ENCODE assay signal across 8 cellular contexts in genomic region chr1:212698467-212699103, GRCh38. TPM values are rescaled to one million over a fixed set of nuclear protein-coding genes. Genes with fewer than 3 reads are reported as not detected.
DNase-seq lines count a peak whose midpoint lies in the region; ATAC-seq and TF ChIP-seq lines count a peak whose summit lies in the region.

No MANE protein-coding gene starts in this region.

- H3K4me1 ChIP-seq in OCI-LY3 (ENCODE audit: low read length) (peaks cover 29% of the 10 kb centered on the region), hepatocyte (ENCODE audit: insufficient read depth) (peaks cover 27% of the 10 kb centered on the region), tibial nerve (peaks cover 0 to 28% (median 10%) of the 10 kb centered on the region in 4 donors)

- TF ChIP-seq POLR2A in tibial nerve (IDR thresholded peaks at IDR 0.05), result no peak

- H2AFZ ChIP-seq in OCI-LY3 (ENCODE audit: low read depth, low read length) (peak overlapping the region; percentile 65; the same call in 1 of the 2 replicates), hepatocyte (peak overlapping the region; percentile 37)

- H3K4me3 Mint-ChIP-seq in stimulated activated naive CD8-positive, alpha-beta T cell treated with anti-CD3 and anti-CD28 coated beads, Interleukin-15, Interleukin-2, amounts not matched to agents 100 ng/mL and 50 ng/mL, for 24 hours, result peak overlapping the region; percentile 85

- POLR2A ChIA-PET in HEK293T (lab: Yijun Ruan, JAX), result no interaction called here

- H3K27me3 Mint-ChIP-seq in stimulated activated naive CD8-positive, alpha-beta T cell treated with anti-CD3 and anti-CD28 coated beads, Interleukin-15, Interleukin-2, amounts not matched to agents 100 ng/mL and 50 ng/mL, for 24 hours, result peaks cover 4% of the 10 kb centered on the region

- 40% methylated on average over 12 of the region's 12 CpGs for WGBS in hepatocyte (ENCODE audit: low lambda C conversion rate, missing lambda C conversion rate)
- WGBS in tibial nerve, 2 donors, result 34 to 47% methylated on average over 10 to 12 of the region's 12 CpGs

- H3K27ac ChIP-seq in OCI-LY3 (ENCODE audit: low read length), result peak overlapping the region; percentile 2; the same call in 1 of the 2 replicates
- no peak overlapping the region for H3K27ac ChIP-seq in hepatocyte
- peak overlapping the region in 1 of 4 donors; percentile 82 for H3K27ac ChIP-seq in tibial nerve

- H3K36me3 ChIP-seq in OCI-LY3 (replicated peaks; ENCODE audit: low read depth, low read length), result peaks cover 12% of the 10 kb centered on the region
- H3K36me3 ChIP-seq in hepatocyte (replicated peaks; ENCODE audit: insufficient read depth, low read depth), result no peaks in the 10 kb centered on the region
- no peaks in the 10 kb centered on the region for H3K36me3 ChIP-seq in tibial nerve

- H3K4me1 Mint-ChIP-seq in stimulated activated naive CD8-positive, alpha-beta T cell treated with anti-CD3 and anti-CD28 coated beads, Interleukin-15, Interleukin-2, amounts not matched to agents 100 ng/mL and 50 ng/mL, for 24 hours (ENCODE audit: low read depth), result peaks cover 62% of the 10 kb centered on the region

- TF ChIP-seq EP300 in tibial nerve (IDR thresholded peaks at IDR 0.05), result no peak

- peaks cover 39% of the 10 kb centered on the region for H3K36me3 Mint-ChIP-seq in stimulated activated naive CD8-positive, alpha-beta T cell treated with anti-CD3 and anti-CD28 coated beads, Interleukin-15, Interleukin-2, amounts not matched to agents 100 ng/mL and 50 ng/mL, for 24 hours (ENCODE audit: low read depth)

- CTCF ChIA-PET in HEK293T (lab: Yijun Ruan, JAX), result interaction anchor here (0.6 kb wide), 1 partner anchor 243 kb away, joined by 3 read pairs; no protein-coding TSS in a partner anchor

- peak overlapping the region; percentile 81 for H3K27ac Mint-ChIP-seq in stimulated activated naive CD8-positive, alpha-beta T cell treated with anti-CD3 and anti-CD28 coated beads, Interleukin-15, Interleukin-2, amounts not matched to agents 100 ng/mL and 50 ng/mL, for 24 hours

- H3K9ac ChIP-seq in OCI-LY3 (ENCODE audit: low read length), result peak overlapping the region; percentile 73

- TF ChIP-seq CTCF in OCI-LY3 (IDR thresholded peaks at IDR 0.05; ENCODE audit: low read depth, low read length) (no peak), hepatocyte (IDR thresholded peaks at IDR 0.05; ENCODE audit: poor library complexity) (no peak), tibial nerve (IDR thresholded peaks at IDR 0.05) (no peak)

- H3K9me3 ChIP-seq in OCI-LY3 (ENCODE audit: insufficient read depth, low read length) (no peaks in the 10 kb centered on the region), hepatocyte (ENCODE audit: low read depth) (no peaks in the 10 kb centered on the region), tibial nerve (no peaks in the 10 kb centered on the region)

- H3K79me2 ChIP-seq in OCI-LY3 (ENCODE audit: low read length) (peaks cover 20% of the 10 kb centered on the region), hepatocyte (no peaks in the 10 kb centered on the region)

- DNase-seq in stimulated activated naive CD8-positive, alpha-beta T cell treated with anti-CD3 and anti-CD28 coated beads, Interleukin-15, Interleukin-2, amounts not matched to agents 100 U/mL and 50 U/mL, for 24 hours, result no peak
- DNase-seq in hepatocyte (ENCODE audit: low spot score) (no peak), tibial nerve (ENCODE audit: low spot score in 2 of 2) (no peak), cerebellar nuclear complex (lab: John Stamatoyannopoulos, UW) (no peak), NCI-H187 (lab: John Stamatoyannopoulos, UW) (no peak), HEK293T (ENCODE audit: extremely low spot score) (no peak)

- H3K27me3 ChIP-seq in OCI-LY3 (ENCODE audit: low read depth, low read length) (peaks cover 15% of the 10 kb centered on the region), hepatocyte (peaks cover 39% of the 10 kb centered on the region), tibial nerve (no peaks in the 10 kb centered on the region)

- peak overlapping the region; percentile 95 for H3K4me3 ChIP-seq in OCI-LY3 (ENCODE audit: low read length)
- peak overlapping the region; percentile 65 for H3K4me3 ChIP-seq in hepatocyte
- H3K4me3 ChIP-seq in tibial nerve, result peak overlapping the region; percentile 50 to 62 (median 52)

- H3K9me2 ChIP-seq in hepatocyte (replicated peaks; ENCODE audit: insufficient read depth), result no peaks in the 10 kb centered on the region

- no peaks in the 10 kb centered on the region for H3K9me3 Mint-ChIP-seq in stimulated activated naive CD8-positive, alpha-beta T cell treated with anti-CD3 and anti-CD28 coated beads, Interleukin-15, Interleukin-2, amounts not matched to agents 100 ng/mL and 50 ng/mL, for 24 hours

- H3K4me2 ChIP-seq in OCI-LY3 (ENCODE audit: low read length) (peak overlapping the region; percentile 91), hepatocyte (peak overlapping the region; percentile 100)

- no peaks in the 10 kb centered on the region for H4K20me1 ChIP-seq in OCI-LY3 (ENCODE audit: insufficient read depth, low read length)
- H4K20me1 ChIP-seq in hepatocyte (ENCODE audit: insufficient read depth, poor library complexity, severe bottlenecking), result no peaks in the 10 kb centered on the region

- no peak for ATAC-seq in stimulated activated naive CD8-positive, alpha-beta T cell treated with anti-CD3 and anti-CD28 coated beads, Interleukin-15, Interleukin-2, amounts not matched to agents 100 U/mL and 50 U/mL, for 24 hours

TF ChIP-seq in HEK293T, 16 proteins besides CTCF, POLR2A, EP300 and RAD21:
- TF ChIP-seq TARDBP (IDR thresholded peaks at IDR 0.05), result no peak
- TF ChIP-seq FOXK2 (IDR thresholded peaks at IDR 0.05), result no peak
- no peak for TF ChIP-seq FOXA1 (IDR thresholded peaks at IDR 0.05)
- no peak for TF ChIP-seq ELF4 (IDR thresholded peaks at IDR 0.05)
- no peak for TF ChIP-seq FOXM1 (IDR thresholded peaks at IDR 0.05; ENCODE audit: borderline replicate concordance)
- no peak for TF ChIP-seq ZNF384 (IDR thresholded peaks at IDR 0.05)
- TF ChIP-seq NFRKB (IDR thresholded peaks at IDR 0.05), result no peak
- TF ChIP-seq ARNT (IDR thresholded peaks at IDR 0.05), result no peak
- no peak for TF ChIP-seq SP1 (IDR thresholded peaks at IDR 0.05)
- TF ChIP-seq LEF1 (IDR thresholded peaks at IDR 0.05; ENCODE audit: borderline replicate concordance), result no peak
- TF ChIP-seq HDGF (IDR thresholded peaks at IDR 0.05; ENCODE audit: borderline replicate concordance), result no peak
- no peak for TF ChIP-seq L3MBTL2 (conservative IDR thresholded peaks at IDR 0.05)

RNA-seq across cellular contexts. Expression of gene BATF3, which starts 1.1 kb away (rescaled TPM):
- total RNA-seq in hepatocyte (1.6 TPM in 1 of 2 replicates, not detected in the other), tibial nerve (1 to 10 TPM; 2.2 to 9.0 (median 3.4) TPM)
- 3.2 and 3.5 TPM in 2 replicates for polyA plus RNA-seq in hepatocyte
